10 cellular contexts compared by ENCODE assay signal in the genomic region with DNA sequence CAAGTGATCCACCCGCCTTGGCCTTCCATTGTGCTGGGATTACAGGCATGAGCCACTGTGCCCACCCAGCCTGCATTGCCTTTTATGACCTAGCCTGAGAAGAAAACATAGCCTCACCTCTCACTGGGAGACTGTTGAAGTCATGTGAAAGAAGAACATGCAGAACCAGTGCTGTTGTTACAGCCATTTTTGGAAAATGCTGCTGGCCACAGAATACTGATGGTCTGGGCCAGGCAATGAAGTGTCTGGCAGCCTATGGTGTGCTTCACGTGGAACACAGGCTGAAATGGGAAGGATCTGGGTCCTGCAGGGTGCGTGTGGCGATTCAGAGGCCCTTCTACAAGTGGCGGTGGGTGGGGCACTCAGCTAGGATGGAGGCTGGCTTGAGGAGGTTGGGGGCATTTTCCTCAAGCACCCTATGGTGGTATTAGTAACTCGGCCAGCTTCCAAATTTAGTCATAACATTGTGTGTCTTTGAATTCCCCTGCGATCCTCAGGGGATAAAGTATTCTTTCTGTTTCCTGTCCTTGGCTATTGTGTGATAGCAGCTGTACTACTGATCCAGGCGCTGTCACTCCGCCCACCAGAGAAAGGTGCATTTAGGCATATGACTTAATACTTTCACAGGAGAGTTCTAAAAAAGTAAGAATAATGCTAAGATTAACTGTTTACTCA. TPM values are rescaled to one million over a fixed set of nuclear protein-coding genes. Genes with fewer than 3 reads are reported as not detected.
DNase-seq lines count a peak whose midpoint lies in the region; ATAC-seq and FAIRE-seq lines count a peak whose summit lies in the region.
"Had no signal": no experiment of that assay in that cellular context is flagged by ENCODE, and none has a peak within 500 bp of the region (broad histone marks: within the 10 kb centered on the region; RNA-seq: fewer than 3 reads in every experiment).

No MANE protein-coding gene starts in this region.

- no peaks in the 10 kb centered on the region for H3K36me3 ChIP-seq in ACC112 (ENCODE audit: insufficient read depth, low read length)
- H3K36me3 ChIP-seq: prostate gland had no signal

- H3K27me3 ChIP-seq in ACC112 (ENCODE audit: insufficient read depth, low read length): no peaks in the 10 kb centered on the region

- no peak overlapping the region; the same call in 1 of the 2 replicates for H3K4me3 ChIP-seq in ACC112 (ENCODE audit: low read depth, low read length)
- H3K4me3 ChIP-seq: prostate gland had no signal

- H3K27ac ChIP-seq in ACC112 (ENCODE audit: low read depth, low read length): no peak overlapping the region
- H3K27ac ChIP-seq: prostate gland had no signal

- H3K79me2 ChIP-seq in ACC112 (ENCODE audit: control insufficient read depth, insufficient read depth, low read length, unreplicated experiment): no peaks in the 10 kb centered on the region

- H3K4me1 ChIP-seq in ACC112 (ENCODE audit: control insufficient read depth, insufficient read depth, low read length, unreplicated experiment): peaks cover 18% of the 10 kb centered on the region
- H3K4me1 ChIP-seq: prostate gland had no signal

- peak overlapping the region; percentile 3 for H2AFZ ChIP-seq in ACC112 (ENCODE audit: low read length, unreplicated experiment)

- FAIRE-seq in GM19239 (lab: Jason Lieb, UNC): peak; percentile 70

- DNase-seq in GM19239 (ENCODE audit: insufficient read length, low spot score) (no peak), dermis blood vessel endothelial cell (peak; percentile 88), NCI-H2227 (lab: John Stamatoyannopoulos, UW; ENCODE audit: unreplicated experiment) (no peak), hepatic stellate cell (ENCODE audit: low spot score) (no peak), NCI-H1417 (lab: John Stamatoyannopoulos, UW) (no peak)
- no peak for DNase-seq in stimulated activated CD4-positive, alpha-beta T cell treated with anti-CD3 and anti-CD28 coated beads, Interleukin-12 subunit alpha, Interleukin-12 subunit beta, amount 100 ng/mL, for 4 hours
- DNase-seq: cortex of kidney had no signal

- ATAC-seq in HG03139 (IDR thresholded peaks at IDR 0.05; ENCODE audit: unreplicated experiment): peak; percentile 60

RNA-seq across cellular contexts. Expression of gene RAD52, which starts 9.1 kb away (rescaled TPM):
- 14.6 and 18.0 TPM in 2 replicates for total RNA-seq in dermis blood vessel endothelial cell

RNA-seq across cellular contexts. Expression of gene ERC1, which starts 32.4 kb away (rescaled TPM):
- 47.1 and 51.5 TPM in 2 replicates for total RNA-seq in dermis blood vessel endothelial cell
